Comparison of ENCODE assay signal across 27 cellular contexts in genomic region chr14:25053585-25053984, GRCh38. TPM values are rescaled to one million over a fixed set of nuclear protein-coding genes. Genes with fewer than 3 reads are reported as not detected.
"Had no signal": no experiment of that assay in that cellular context is flagged by ENCODE, and none has a peak within 500 bp of the region (broad histone marks: within the 10 kb centered on the region; RNA-seq: fewer than 3 reads in every experiment).

No MANE protein-coding gene starts in this region.

- H3K4me1 ChIP-seq: colonic mucosa, psoas muscle, testis had no signal

- H3K4me3 ChIP-seq: colonic mucosa, lower lobe of right lung, psoas muscle, skin epidermis, spleen, testis, tibial artery, upper lobe of left lung had no signal

- H3K27ac ChIP-seq: colonic mucosa, epithelial cell of prostate, foreskin keratinocyte, lower lobe of right lung, psoas muscle, skin epidermis, spleen, testis, tibial artery, upper lobe of left lung had no signal

- H3K9me3 ChIP-seq: colonic mucosa, lower lobe of right lung, psoas muscle, spleen, testis, tibial artery, upper lobe of left lung had no signal

- DNase-seq: colonic mucosa; effector CD8-positive, alpha-beta T cell; endodermal cell; foreskin keratinocyte; glutamatergic neuron; hypothalamus; immature natural killer cell; islet precursor cell; left ventricle myocardium superior; lower lobe of right lung; naive thymus-derived CD8-positive, alpha-beta T cell; nephron progenitor cell; nucleus accumbens; posterior cingulate gyrus; psoas muscle; right cardiac atrium; spleen; stimulated activated CD4-positive, alpha-beta T cell treated with anti-CD3 and anti-CD28 coated beads, Interleukin-4, amount 100 ng/mL, for 4 hours; stimulated activated naive CD8-positive, alpha-beta T cell treated with anti-CD3 and anti-CD28 coated beads, Interleukin-15, Interleukin-2, amounts not matched to agents 100 U/mL and 50 U/mL, for 24 hours; substantia nigra; testis; tibial artery; upper lobe of left lung had no signal

- ATAC-seq: esophagus mucosa; foreskin keratinocyte; left ventricle myocardium superior; lower lobe of right lung; naive thymus-derived CD8-positive, alpha-beta T cell; psoas muscle; right cardiac atrium; stimulated activated memory B cell treated with anti-CD40 and anti-IgM and Interleukin-4, amounts not matched to agents 10 μg/mL and 1 μg/mL and 100 μg/mL, for 72 hours; stimulated activated naive CD8-positive, alpha-beta T cell treated with anti-CD3 and anti-CD28 coated beads, Interleukin-15, Interleukin-2, amounts not matched to agents 100 U/mL and 50 U/mL, for 24 hours had no signal

- H3K36me3 ChIP-seq: colonic mucosa, lower lobe of right lung, spleen, tibial artery, upper lobe of left lung had no signal

- H3K27me3 ChIP-seq: colonic mucosa, testis had no signal

RNA-seq across cellular contexts. Expression of gene STXBP6, which starts 3.6 kb away (rescaled TPM):
- total RNA-seq: naive thymus-derived CD8-positive, alpha-beta T cell had no signal
- polyA plus RNA-seq: immature natural killer cell had no signal
